Comparison of ENCODE assay signal across 24 cellular contexts in genomic region chr16:89934611-89935553, GRCh38.
"Had no signal": no experiment of that assay in that cellular context is flagged by ENCODE, and none has a peak within 500 bp of the region (broad histone marks: within the 10 kb centered on the region; RNA-seq: fewer than 3 reads in every experiment).

No MANE protein-coding gene starts in this region.

- H3K27ac Mint-ChIP-seq: naive thymus-derived CD4-positive, alpha-beta T cell; nephron; stimulated activated effector memory CD8-positive, alpha-beta T cell treated with anti-CD3 and anti-CD28 coated beads, Interleukin-12 subunit alpha, Interleukin-12 subunit beta, amount 100 ng/mL, for 72 hours had no signal

- H3K27me3 ChIP-seq: dorsolateral prefrontal cortex, right atrium auricular region had no signal

- H3K36me3 Mint-ChIP-seq: naive thymus-derived CD4-positive, alpha-beta T cell; stimulated activated effector memory CD8-positive, alpha-beta T cell treated with anti-CD3 and anti-CD28 coated beads, Interleukin-12 subunit alpha, Interleukin-12 subunit beta, amount 100 ng/mL, for 72 hours had no signal

- H3K9me3 ChIP-seq: esophagus muscularis mucosa, gastroesophageal sphincter, heart right ventricle, left lung, neutrophil, prostate gland, right atrium auricular region, sigmoid colon, stomach, thyroid gland had no signal

- H3K4me3 ChIP-seq: dorsolateral prefrontal cortex, esophagus muscularis mucosa, gastroesophageal sphincter, heart right ventricle, left lung, prostate gland, right atrium auricular region, sigmoid colon, stomach, thyroid gland had no signal

- H3K4me1 ChIP-seq: esophagus muscularis mucosa, foreskin keratinocyte, gastroesophageal sphincter, heart right ventricle, left lung, prostate gland, right atrium auricular region, sigmoid colon, stomach, thyroid gland had no signal

- DNase-seq: dorsolateral prefrontal cortex; effector CD8-positive, alpha-beta T cell; foreskin keratinocyte; heart right ventricle; hippocampal formation; left cardiac atrium; mesendoderm; midbrain; naive thymus-derived CD4-positive, alpha-beta T cell; sigmoid colon; stimulated activated CD4-positive, alpha-beta T cell treated with anti-CD3 and anti-CD28 coated beads, Interleukin-2, amount 100 ng/mL, for 24 hours; stimulated activated CD4-positive, alpha-beta T cell treated with anti-CD3 and anti-CD28 coated beads, Interleukin-4, amount 100 ng/mL, for 24 hours; stimulated activated naive CD4-positive, alpha-beta T cell treated with Interleukin-2 at 50 U/mL for 16 hours; stomach; thyroid gland; trophoblast cell had no signal

- H3K27ac ChIP-seq: dorsolateral prefrontal cortex, esophagus muscularis mucosa, foreskin keratinocyte, gastroesophageal sphincter, heart right ventricle, left lung, neutrophil, prostate gland, right atrium auricular region, sigmoid colon, stomach, thyroid gland had no signal

- H3K36me3 ChIP-seq: gastroesophageal sphincter, left lung, neutrophil, prostate gland, right atrium auricular region, sigmoid colon, thyroid gland had no signal

- H3K4me1 Mint-ChIP-seq: naive thymus-derived CD4-positive, alpha-beta T cell; nephron had no signal

- H3K9me3 Mint-ChIP-seq: nephron; stimulated activated effector memory CD8-positive, alpha-beta T cell treated with anti-CD3 and anti-CD28 coated beads, Interleukin-12 subunit alpha, Interleukin-12 subunit beta, amount 100 ng/mL, for 72 hours had no signal

- H3K4me3 Mint-ChIP-seq: naive thymus-derived CD4-positive, alpha-beta T cell; nephron; stimulated activated effector memory CD8-positive, alpha-beta T cell treated with anti-CD3 and anti-CD28 coated beads, Interleukin-12 subunit alpha, Interleukin-12 subunit beta, amount 100 ng/mL, for 72 hours had no signal

- ATAC-seq: foreskin keratinocyte; gastroesophageal sphincter; heart right ventricle; left cardiac atrium; left lung; naive thymus-derived CD4-positive, alpha-beta T cell; stimulated activated effector memory CD8-positive, alpha-beta T cell treated with anti-CD3 and anti-CD28 coated beads, Interleukin-12 subunit alpha, Interleukin-12 subunit beta, amount 100 ng/mL, for 72 hours had no signal
